ENCODE assay signal across 33 cellular contexts in genomic region chr4:55162396-55162795, GRCh38.
"Had no signal": no experiment of that assay in that cellular context is flagged by ENCODE, and none has a peak within 500 bp of the region (broad histone marks: within the 10 kb centered on the region; RNA-seq: fewer than 3 reads in every experiment).

No MANE protein-coding gene starts in this region.

- H3K27me3 ChIP-seq: MG63 had no signal

- H3K27ac ChIP-seq: KMS-11 had no signal

- H3K4me3 ChIP-seq: MG63 had no signal

- H3K9me3 ChIP-seq: MG63 had no signal

- DNase-seq: Kasumi-1, MG63, MM.1S, MV-4-11, NCI-H1048, NCI-H1092, NCI-H1092 treated with DMSO at 0.1 percent for 48 hours, NCI-H1105, NCI-H1105 treated with DMSO at 0.1 percent for 48 hours, NCI-H1417, NCI-H1417 treated with DMSO at 0.1 percent for 48 hours, NCI-H1436, NCI-H1436 treated with DMSO at 0.1 percent for 48 hours, NCI-H146, NCI-H1694, NCI-H1694 treated with DMSO at 0.1 percent for 48 hours, NCI-H187, NCI-H187 treated with DMSO at 0.1 percent for 48 hours, NCI-H1930, NCI-H2029, NCI-H2029 treated with DMSO at 0.1 percent for 48 hours, NCI-H2081, NCI-H2081 treated with DMSO at 0.1 percent for 48 hours, NCI-H2107, NCI-H2171, NCI-H2171 treated with DMSO at 0.1 percent for 48 hours, NCI-H2227 treated with DMSO at 0.1 percent for 48 hours, NCI-H226, NCI-H345, NCI-H446, NCI-H446 treated with DMSO at 0.1 percent for 48 hours, NCI-H510A had no signal

- H3K36me3 ChIP-seq: MG63 had no signal
